In the genomic region with DNA sequence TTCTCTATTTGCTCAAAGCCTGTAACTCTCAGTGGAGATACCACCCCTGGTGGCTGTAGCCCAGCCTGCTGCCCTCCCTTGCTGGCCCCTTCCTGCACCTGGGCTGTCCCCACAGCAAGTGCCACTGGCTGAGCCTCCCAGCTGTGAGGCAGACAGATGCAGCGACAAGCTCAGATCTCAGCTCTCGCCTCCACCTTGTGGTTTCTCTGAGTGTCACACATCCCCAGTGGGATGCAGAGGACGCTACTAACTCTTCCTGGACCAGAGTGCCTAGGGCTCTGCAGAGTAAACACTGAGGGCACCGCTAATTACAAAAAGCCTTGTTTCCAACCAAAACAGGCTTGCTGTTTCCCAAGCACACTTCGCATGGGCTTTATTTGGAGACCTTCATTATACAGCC, we compare ENCODE assay signal across 8 cellular contexts. TPM values are rescaled to one million over a fixed set of nuclear protein-coding genes. Genes with fewer than 3 reads are reported as not detected.
DNase-seq lines count a peak whose midpoint lies in the region; ATAC-seq, FAIRE-seq and TF ChIP-seq lines count a peak whose summit lies in the region.

No MANE protein-coding gene starts in this region.

- no peaks in the 10 kb centered on the region for H3K27me3 ChIP-seq in neuronal stem cell (ENCODE audit: control insufficient read depth in 3 of 3, insufficient read depth in 3 of 3, low read depth in 1 of 3, low read length in 3 of 3)

- H3K4me2 ChIP-seq in neuronal stem cell (ENCODE audit: insufficient read depth, low read length, poor library complexity, severe bottlenecking) = no peak overlapping the region

- peak overlapping the region; percentile 83 for H3K23ac ChIP-seq in neuronal stem cell (ENCODE audit: low read depth, low read length, poor library complexity)

- H3K18ac ChIP-seq in neuronal stem cell (ENCODE audit: low read length) = peak overlapping the region; percentile 59

- in situ Hi-C loops in astrocyte of the cerebellum (cut with HindIII; ENCODE audit: low sequenced_read_pairs) = no loop called here

- no CpG with 5 or more reads among the region's 5 CpGs for WGBS in neuronal stem cell (ENCODE audit: extremely low coverage in 2 of 2, insufficient read length in 2 of 2, insufficient replicate concordance in 1 of 2), 2 donors

- peaks cover 2% of the 10 kb centered on the region for H3K4me1 Mint-ChIP-seq in activated CD4-positive, alpha-beta T cell treated with anti-CD3 and anti-CD28 coated beads for 36 hours

- peaks cover 6 to 7% of the 10 kb centered on the region in 2 donors for H3K4me1 ChIP-seq in neuronal stem cell (ENCODE audit: control insufficient read depth in 2 of 2, insufficient read depth in 1 of 2, low read depth in 1 of 2, low read length in 2 of 2)

- DNase-seq in activated CD4-positive, alpha-beta T cell treated with anti-CD3 and anti-CD28 coated beads for 36 hours = peak; percentile 65
- DNase-seq in activated CD4-positive, alpha-beta T cell treated with anti-CD3 and anti-CD28 coated beads, Interleukin-2, amount 50 U/mL, for 1 hour = no peak
- DNase-seq in NCI-H510A (lab: John Stamatoyannopoulos, UW) (peak; percentile 39), astrocyte of the cerebellum (ENCODE audit: low read depth) (no peak), neuronal stem cell (ENCODE audit: low spot score) (no peak), RCC 7860 (ENCODE audit: low spot score) (no peak), NCI-H226 (no peak)

- H4K8ac ChIP-seq in neuronal stem cell (ENCODE audit: low read depth, low read length) = peak overlapping the region; percentile 23

- no peak overlapping the region for H3K14ac ChIP-seq in neuronal stem cell (ENCODE audit: low read length)

- no peaks in the 10 kb centered on the region for H3K27me3 Mint-ChIP-seq in activated CD4-positive, alpha-beta T cell treated with anti-CD3 and anti-CD28 coated beads for 36 hours

- peak overlapping the region; percentile 87 for H2AK5ac ChIP-seq in neuronal stem cell (ENCODE audit: low read depth, low read length)

- no peak overlapping the region for H4K91ac ChIP-seq in neuronal stem cell (ENCODE audit: low read depth, low read length, poor library complexity)

- POLR2A ChIA-PET in activated CD4-positive, alpha-beta T cell treated with anti-CD3 and anti-CD28 coated beads for 36 hours (lab: Charles Lee) = no interaction called here

- no peak overlapping the region for H3K27ac Mint-ChIP-seq in activated CD4-positive, alpha-beta T cell treated with anti-CD3 and anti-CD28 coated beads for 36 hours

- intact Hi-C loops in activated CD4-positive, alpha-beta T cell treated with anti-CD3 and anti-CD28 coated beads for 36 hours (cut with DNase I, micrococcal nuclease) = no loop called here

- no peak overlapping the region for H3K4me3 Mint-ChIP-seq in activated CD4-positive, alpha-beta T cell treated with anti-CD3 and anti-CD28 coated beads for 36 hours

- FAIRE-seq in RCC 7860 (lab: Jason Lieb, UNC) = no peak

- no peak overlapping the region for H2AFZ ChIP-seq in neuronal stem cell (ENCODE audit: low read length)

- H2BK12ac ChIP-seq in neuronal stem cell (ENCODE audit: low read length) = no peak overlapping the region

- peak; percentile 98 for ATAC-seq in activated CD4-positive, alpha-beta T cell treated with anti-CD3 and anti-CD28 coated beads for 36 hours
- ATAC-seq in HG03521 (IDR thresholded peaks at IDR 0.05; ENCODE audit: unreplicated experiment) = no peak

- peaks cover 13% of the 10 kb centered on the region for H3K79me1 ChIP-seq in neuronal stem cell (ENCODE audit: low read depth, low read length)

- H3K36me3 Mint-ChIP-seq in activated CD4-positive, alpha-beta T cell treated with anti-CD3 and anti-CD28 coated beads for 36 hours (ENCODE audit: low read depth) = no peaks in the 10 kb centered on the region

- H3K27ac ChIP-seq in neuronal stem cell (replicated peaks; ENCODE audit: low read length) = no peak overlapping the region

- H2BK15ac ChIP-seq in neuronal stem cell (ENCODE audit: low read length) = no peak overlapping the region

- H3K9me3 Mint-ChIP-seq in activated CD4-positive, alpha-beta T cell treated with anti-CD3 and anti-CD28 coated beads for 36 hours (ENCODE audit: low read depth) = no peaks in the 10 kb centered on the region

- no peak overlapping the region for H2BK120ac ChIP-seq in neuronal stem cell (ENCODE audit: low read depth, low read length)

- TF ChIP-seq CTCF in astrocyte of the cerebellum (IDR thresholded peaks at IDR 0.05; ENCODE audit: low read depth, low read length, missing control alignments) = peak; percentile 13

- CTCF ChIA-PET in activated CD4-positive, alpha-beta T cell treated with anti-CD3 and anti-CD28 coated beads for 36 hours (lab: Charles Lee) = interaction anchor here (0.6 to 0.7 kb wide), 2 partner anchors 127 to 216 kb away, joined by 3 to 4 read pairs; no protein-coding TSS in a partner anchor

- peak overlapping the region; percentile 83 for H3K9ac ChIP-seq in neuronal stem cell (ENCODE audit: low read depth, low read length, poor library complexity)

- H3K9me3 ChIP-seq in neuronal stem cell (replicated peaks in 1 of 2; ENCODE audit: control insufficient read depth in 2 of 2, insufficient read depth in 1 of 2, low read depth in 1 of 2, low read length in 2 of 2) = no peaks in the 10 kb centered on the region

- H3K36me3 ChIP-seq in neuronal stem cell (replicated peaks in 1 of 2; ENCODE audit: control insufficient read depth in 2 of 2, insufficient read depth in 2 of 2, low read length in 2 of 2) = peaks cover 1 to 47% of the 10 kb centered on the region in 2 donors

- H3K4ac ChIP-seq in neuronal stem cell (ENCODE audit: low read length) = no peak overlapping the region

- H3K4me3 ChIP-seq in astrocyte of the cerebellum (ENCODE audit: low read depth, low read length) (no peak overlapping the region), neuronal stem cell (ENCODE audit: low read length in 2 of 2) (no peak overlapping the region)

- peak overlapping the region; percentile 2 for H2BK5ac ChIP-seq in neuronal stem cell (ENCODE audit: low read length)

RNA-seq across cellular contexts. Expression of a gene that starts 8.9 kb away (rescaled TPM):
- total RNA-seq in activated CD4-positive, alpha-beta T cell treated with anti-CD3 and anti-CD28 coated beads for 36 hours = 1 to 10 TPM; 1.0 to 1.5 TPM
- polyA plus RNA-seq in neuronal stem cell (2013, experiment 1 of 2) = 27.0 TPM
- 27.1 TPM for polyA plus RNA-seq in neuronal stem cell (2013, experiment 2 of 2)

Comparison
In these comparisons a context has a peak if more than half of its experiments do, and no peak if none do; other contexts are left out.
1. DNase-seq: peak in activated CD4-positive, alpha-beta T cell treated with anti-CD3 and anti-CD28 coated beads for 36 hours (single experiment) and NCI-H510A (single experiment); none in activated CD4-positive, alpha-beta T cell treated with anti-CD3 and anti-CD28 coated beads, Interleukin-2, amount 50 U/mL, for 1 hour (single experiment), astrocyte of the cerebellum (single experiment), neuronal stem cell (single experiment), RCC 7860 (single experiment) and NCI-H226 (single experiment).